8 cellular contexts compared by ENCODE assay signal in genomic region chr2:69163109-69163508, GRCh38.
DNase-seq lines count a peak whose midpoint lies in the region; ATAC-seq and TF ChIP-seq lines count a peak whose summit lies in the region.

No MANE protein-coding gene starts in this region.

- no peak overlapping the region for H3K4me3 ChIP-seq in RWPE2 (ENCODE audit: severe bottlenecking)
- H3K4me3 ChIP-seq in skeletal muscle cell (ENCODE audit: low read depth, low read length): no peak overlapping the region
- no peak overlapping the region for H3K4me3 ChIP-seq in BE2C (ENCODE audit: low read depth, low read length)

- H3K36me3 ChIP-seq in RWPE2 (ENCODE audit: low read depth): peaks cover 5% of the 10 kb centered on the region; the same call in 1 of the 2 replicates
- H3K36me3 ChIP-seq in BE2C: no peaks in the 10 kb centered on the region

- H3K27ac ChIP-seq in RWPE2 (ENCODE audit: poor library complexity, severe bottlenecking): peak overlapping the region; percentile 49

- H3K9me3 ChIP-seq in RWPE2 (ENCODE audit: severe bottlenecking): no peaks in the 10 kb centered on the region
- H3K9me3 ChIP-seq in BE2C: no peaks in the 10 kb centered on the region

- H3K27me3 ChIP-seq in RWPE2 (ENCODE audit: insufficient read depth, poor library complexity, severe bottlenecking): no peaks in the 10 kb centered on the region
- H3K27me3 ChIP-seq in BE2C: no peaks in the 10 kb centered on the region

- H3K4me1 ChIP-seq in RWPE2 (ENCODE audit: insufficient read depth, poor library complexity, severe bottlenecking) (peaks cover 35% of the 10 kb centered on the region), BE2C (peaks cover 18% of the 10 kb centered on the region)

- TF ChIP-seq CTCF in RWPE2 (IDR thresholded peaks at IDR 0.05; ENCODE audit: poor library complexity, severe bottlenecking) (no peak), BE2C (IDR thresholded peaks at IDR 0.05; ENCODE audit: low read depth, low read length) (no peak)

- ATAC-seq in GM19351 (IDR thresholded peaks at IDR 0.05; ENCODE audit: unreplicated experiment) (peak; percentile 67), RWPE2 (ENCODE audit: low read depth) (peak; percentile 69), HG03045 (IDR thresholded peaks at IDR 0.05; ENCODE audit: unreplicated experiment) (no peak)

- DNase-seq in RWPE2 (ENCODE audit: low spot score) (no peak), fibroblast of the conjunctiva (ENCODE audit: low read depth) (peak; percentile 47), skeletal muscle cell (ENCODE audit: low read depth) (peak; percentile 52), NCI-H1092 treated with DMSO at 0.1 percent for 48 hours (lab: John Stamatoyannopoulos, UW) (no peak), BE2C (no peak), 8988T (no peak)

Comparison
In these comparisons a context has a peak if more than half of its experiments do, and no peak if none do; other contexts are left out.
1. DNase-seq: peak in fibroblast of the conjunctiva (single experiment) and skeletal muscle cell (single experiment); none in RWPE2 (single experiment), NCI-H1092 treated with DMSO at 0.1 percent for 48 hours (single experiment), BE2C (single experiment) and 8988T (single experiment).